Comparison of ENCODE assay signal across 10 cellular contexts in genomic region chr5:168020522-168021294, GRCh38.
DNase-seq lines count a peak whose midpoint lies in the region; ATAC-seq, FAIRE-seq and TF ChIP-seq lines count a peak whose summit lies in the region.
"Had no signal": no experiment of that assay in that cellular context is flagged by ENCODE, and none has a peak within 500 bp of the region (broad histone marks: within the 10 kb centered on the region; RNA-seq: fewer than 3 reads in every experiment).

No MANE protein-coding gene starts in this region.

- no peaks in the 10 kb centered on the region for H3F3A ChIP-seq in neural progenitor cell (ENCODE audit: low read depth)

- H3K79me2 ChIP-seq in neural progenitor cell (ENCODE audit: low read depth) = no peaks in the 10 kb centered on the region

- H4K20me1 ChIP-seq in neural progenitor cell (ENCODE audit: low read depth) = no peaks in the 10 kb centered on the region

- H3K4me3 ChIP-seq in BE2C (ENCODE audit: low read depth, low read length) (no peak overlapping the region), bronchial epithelial cell (ENCODE audit: low read depth, low read length) (no peak overlapping the region), neural progenitor cell (no peak overlapping the region)

- 0 out of 2 replicates have a peak, but pooled peaks have one; percentile 15 for TF ChIP-seq CTCF in BE2C (IDR thresholded peaks at IDR 0.05; ENCODE audit: low read depth, low read length)
- TF ChIP-seq CTCF in LNCAP (IDR thresholded peaks at IDR 0.05) = peak; percentile 61
- TF ChIP-seq CTCF in bronchial epithelial cell (IDR thresholded peaks at IDR 0.05; ENCODE audit: insufficient read depth, low read length, severe bottlenecking) = peak; percentile 25
- no peak for TF ChIP-seq CTCF in neural progenitor cell (IDR thresholded peaks at IDR 0.05)

- no peak overlapping the region for H3K9ac ChIP-seq in neural progenitor cell

- no peaks in the 10 kb centered on the region for H3K36me3 ChIP-seq in BE2C
- no peaks in the 10 kb centered on the region for H3K36me3 ChIP-seq in bronchial epithelial cell (ENCODE audit: control insufficient read depth, insufficient read depth, low read length)
- H3K36me3 ChIP-seq in neural progenitor cell = no peaks in the 10 kb centered on the region

- ATAC-seq in GM21619 (IDR thresholded peaks at IDR 0.05; ENCODE audit: unreplicated experiment) (no peak), GM19452 (IDR thresholded peaks at IDR 0.05; ENCODE audit: unreplicated experiment) (no peak)

- H3K9me3 ChIP-seq in BE2C (no peaks in the 10 kb centered on the region), neural progenitor cell (ENCODE audit: low read depth) (no peaks in the 10 kb centered on the region)
- H3K9me3 ChIP-seq: Caco-2 had no signal

- no peak overlapping the region for H3K27ac ChIP-seq in neural progenitor cell

- peaks cover 26% of the 10 kb centered on the region for H3K4me1 Mint-ChIP-seq in neural progenitor cell

- FAIRE-seq in bronchial epithelial cell (lab: Jason Lieb, UNC) = no peak

- H3K27ac Mint-ChIP-seq in neural progenitor cell = no peak overlapping the region
- H3K27ac Mint-ChIP-seq: activated naive CD8-positive, alpha-beta T cell had no signal

- H3K4me1 ChIP-seq in BE2C (no peaks in the 10 kb centered on the region), neural progenitor cell (peaks cover 10% of the 10 kb centered on the region)
- H3K4me1 ChIP-seq: Caco-2 had no signal

- H3K36me3 Mint-ChIP-seq in neural progenitor cell = peaks cover 6% of the 10 kb centered on the region
- H3K36me3 Mint-ChIP-seq: activated naive CD8-positive, alpha-beta T cell had no signal

- H3K4me2 ChIP-seq in neural progenitor cell = no peak overlapping the region

- no peak overlapping the region for H3K4me3 Mint-ChIP-seq in neural progenitor cell
- H3K4me3 Mint-ChIP-seq: activated naive CD8-positive, alpha-beta T cell had no signal

- no peaks in the 10 kb centered on the region for H3K9me3 Mint-ChIP-seq in neural progenitor cell

- no peak for DNase-seq in BE2C
- no peak for DNase-seq in bronchial epithelial cell (ENCODE audit: low read depth)
- peak; percentile 34 for DNase-seq in left kidney (ENCODE audit: low read depth, low spot score)
- no peak for DNase-seq in NCI-H2171 (lab: John Stamatoyannopoulos, UW)
- no peak for DNase-seq in neural progenitor cell (ENCODE audit: low spot score)
- DNase-seq: Caco-2 had no signal

- H2AFZ ChIP-seq in neural progenitor cell (replicated peaks) = no peak overlapping the region

- H3K27me3 ChIP-seq in BE2C (peaks cover 52% of the 10 kb centered on the region), bronchial epithelial cell (ENCODE audit: control insufficient read depth, insufficient read depth, low read length) (no peaks in the 10 kb centered on the region), neural progenitor cell (no peaks in the 10 kb centered on the region)

- no peaks in the 10 kb centered on the region for H3K27me3 Mint-ChIP-seq in neural progenitor cell (ENCODE audit: insufficient read depth, low read depth)
- H3K27me3 Mint-ChIP-seq: activated naive CD8-positive, alpha-beta T cell had no signal
